Comparison of ENCODE assay signal across 8 cellular contexts in genomic region chr13:33971305-33971819, GRCh38.
"Had no signal": no experiment of that assay in that cellular context is flagged by ENCODE, and none has a peak within 500 bp of the region (broad histone marks: within the 10 kb centered on the region; RNA-seq: fewer than 3 reads in every experiment).

No MANE protein-coding gene starts in this region.

- H3K4me3 ChIP-seq: GM23338 had no signal

- H2AFZ ChIP-seq: GM23338 had no signal

- ATAC-seq: GM23338 had no signal

- H3K27ac ChIP-seq: HL-60 had no signal

- DNase-seq: H9, HCEC 1CT, IMR-90, KBM-7 had no signal

- H3K4me2 ChIP-seq: GM23338 had no signal

- FAIRE-seq: H1, H54 had no signal
